In genomic region chr2:108069515-108070310, GRCh38 we compare ENCODE assay signal across 19 cellular contexts.
DNase-seq lines count a peak whose midpoint lies in the region; ATAC-seq, FAIRE-seq and TF ChIP-seq lines count a peak whose summit lies in the region.
"Had no signal": no experiment of that assay in that cellular context is flagged by ENCODE, and none has a peak within 500 bp of the region (broad histone marks: within the 10 kb centered on the region; RNA-seq: fewer than 3 reads in every experiment).

No MANE protein-coding gene starts in this region.

- WGBS in psoas muscle, 3 donors, result 70 to 79% (median 72%) methylated on average over 8 of the region's 8 CpGs

- no peaks in the 10 kb centered on the region for H3K27me3 ChIP-seq in HCT116 (ENCODE audit: insufficient read depth, low read length)
- H3K27me3 ChIP-seq in WERI-Rb-1 (ENCODE audit: insufficient read depth, low read depth, severe bottlenecking), result peaks cover 77% of the 10 kb centered on the region
- H3K27me3 ChIP-seq in keratinocyte (ENCODE audit: control insufficient read depth, extremely low read depth, insufficient read depth, low read length), result no peaks in the 10 kb centered on the region
- no peaks in the 10 kb centered on the region for H3K27me3 ChIP-seq in psoas muscle (ENCODE audit: insufficient read depth in 3 of 3, low read length in 2 of 3)
- H3K27me3 ChIP-seq: BE2C had no signal

- no peaks in the 10 kb centered on the region for H3K9me2 ChIP-seq in HCT116 (ENCODE audit: insufficient read depth)

- no peaks in the 10 kb centered on the region for H3K9me1 ChIP-seq in keratinocyte (ENCODE audit: control insufficient read depth, extremely low read depth, insufficient read depth, low read length)

- intact Hi-C loops in HCT116 (cut with micrococcal nuclease), result no loop called here
- intact Hi-C loops in psoas muscle (cut with DNase I), result no loop called here

- H3K79me2 ChIP-seq in HCT116 (ENCODE audit: insufficient read depth, low read length) (no peaks in the 10 kb centered on the region), keratinocyte (ENCODE audit: control insufficient read depth, insufficient read depth, low read length) (no peaks in the 10 kb centered on the region)

- H4K20me1 ChIP-seq in HCT116 (ENCODE audit: insufficient read depth) (no peaks in the 10 kb centered on the region), keratinocyte (ENCODE audit: control insufficient read depth, extremely low read depth, insufficient read depth, low read length) (no peaks in the 10 kb centered on the region)

- no peak overlapping the region for H3K9ac ChIP-seq in HCT116 (ENCODE audit: low read length)
- no peak overlapping the region for H3K9ac ChIP-seq in keratinocyte (ENCODE audit: control insufficient read depth, extremely low read depth, insufficient read depth, low read length)

- TF ChIP-seq POLR2A in HCT116 (IDR thresholded peaks at IDR 0.05; ENCODE audit: borderline replicate concordance, extremely low read depth, insufficient read depth, insufficient read length), result no peak

- no peak overlapping the region for H3K27ac ChIP-seq in HCT116 (ENCODE audit: low read depth, low read length)
- no peak overlapping the region for H3K27ac ChIP-seq in WERI-Rb-1
- no peak overlapping the region for H3K27ac ChIP-seq in keratinocyte (ENCODE audit: control insufficient read depth, insufficient read depth, low read length)
- no peak overlapping the region for H3K27ac ChIP-seq in psoas muscle
- H3K27ac ChIP-seq: thoracic aorta had no signal

- POLR2A ChIA-PET in HCT116 (lab: Charles Lee), result no interaction called here

- no peak overlapping the region for H3K4me3 ChIP-seq in HCT116 (replicated peaks in 1 of 2; ENCODE audit: low read depth in 1 of 2, low read length in 2 of 2)
- no peak overlapping the region for H3K4me3 ChIP-seq in WERI-Rb-1 (ENCODE audit: low read depth, low read length)
- H3K4me3 ChIP-seq in keratinocyte (ENCODE audit: control insufficient read depth in 2 of 3, extremely low read depth in 1 of 3, insufficient read depth in 2 of 3, low read depth in 1 of 3, low read length in 3 of 3), result no peak overlapping the region
- H3K4me3 ChIP-seq in psoas muscle, result no peak overlapping the region
- H3K4me3 ChIP-seq: lung, thoracic aorta had no signal

- H3K4me1 ChIP-seq in HCT116 (ENCODE audit: control insufficient read depth in 1 of 2, insufficient read depth in 2 of 2, low read length in 2 of 2) (no peaks in the 10 kb centered on the region), keratinocyte (ENCODE audit: control insufficient read depth, extremely low read depth, insufficient read depth, low read length) (no peaks in the 10 kb centered on the region), psoas muscle (no peaks in the 10 kb centered on the region)
- H3K4me1 ChIP-seq: BE2C had no signal

- no TSS peak for BruUV-seq in HCT116 (replicated peaks; lab: Mats Ljungman, UMichigan)

- H3K4me2 ChIP-seq in HCT116 (ENCODE audit: low read length) (no peak overlapping the region), keratinocyte (ENCODE audit: control insufficient read depth, extremely low read depth, insufficient read depth, low read depth, low read length) (no peak overlapping the region)

- TF ChIP-seq RAD21 in HCT116 (IDR thresholded peaks at IDR 0.05; ENCODE audit: low read depth), result no peak

- FAIRE-seq in keratinocyte (lab: Jason Lieb, UNC), result no peak
- no peak for FAIRE-seq in frontal cortex (lab: Jason Lieb, UNC)
- FAIRE-seq: GM19239 had no signal

- dilution Hi-C loops in keratinocyte (cut with MboI; ENCODE audit: extremely low pct_ligation_motif_present, low sequenced_read_pairs), result no loop called here

- H3K9me3 ChIP-seq in HCT116 (ENCODE audit: control insufficient read depth in 1 of 2, insufficient read depth in 1 of 2, low read depth in 1 of 2, low read length in 2 of 2) (no peaks in the 10 kb centered on the region), WERI-Rb-1 (ENCODE audit: severe bottlenecking) (no peaks in the 10 kb centered on the region), keratinocyte (ENCODE audit: control insufficient read depth, low read depth, low read length) (no peaks in the 10 kb centered on the region), psoas muscle (no peaks in the 10 kb centered on the region)
- H3K9me3 ChIP-seq: BE2C, thoracic aorta had no signal

- RAD21 ChIA-PET in HCT116 (lab: Charles Lee; ENCODE audit: low non-redundant PET in 1 of 2, low total read pairs in 2 of 2, uncharacterized antibody in 2 of 2, unreplicated experiment in 2 of 2), result no interaction called here

- ATAC-seq in HCT116 (no peak), psoas muscle (no peak)
- ATAC-seq: naive thymus-derived CD4-positive, alpha-beta T cell; SK-N-SH treated with all-trans-retinoic acid at 6 μM for 48 hours had no signal

- TF ChIP-seq CTCF in HCT116 (IDR thresholded peaks at IDR 0.05 in 2 of 3, conservative IDR thresholded peaks at IDR 0.05 in 1 of 3; ENCODE audit: borderline replicate concordance in 1 of 3, insufficient read depth in 1 of 3, low read depth in 2 of 3, low read length in 2 of 3) (peak in 2 of 3 experiments; percentile 28 to 33; a peak in 4 of 6 replicates), WERI-Rb-1 (IDR thresholded peaks at IDR 0.05; ENCODE audit: low read depth, low read length) (peak; percentile 26; the same call in 1 of the 2 replicates), keratinocyte (optimal IDR thresholded peaks at IDR 0.05 in 1 of 3, IDR thresholded peaks at IDR 0.05 in 1 of 3, conservative IDR thresholded peaks at IDR 0.05 in 1 of 3; ENCODE audit: extremely low read depth in 1 of 3, insufficient read depth in 2 of 3, low read length in 3 of 3) (peak in 2 of 3 experiments; percentile 24 to 39), psoas muscle (IDR thresholded peaks at IDR 0.05) (no peak)

- no peaks in the 10 kb centered on the region for H3K36me3 ChIP-seq in HCT116 (ENCODE audit: control insufficient read depth in 1 of 2, insufficient read depth in 2 of 2, low read length in 2 of 2)
- no peaks in the 10 kb centered on the region for H3K36me3 ChIP-seq in WERI-Rb-1
- H3K36me3 ChIP-seq in keratinocyte (ENCODE audit: control insufficient read depth in 2 of 2, extremely low read depth in 1 of 2, insufficient read depth in 2 of 2, low read length in 2 of 2), result no peaks in the 10 kb centered on the region
- H3K36me3 ChIP-seq in psoas muscle (ENCODE audit: insufficient read depth in 1 of 2, low read depth in 1 of 2), result no peaks in the 10 kb centered on the region
- H3K36me3 ChIP-seq: BE2C, thoracic aorta had no signal

- no peak overlapping the region for H2AFZ ChIP-seq in HCT116 (ENCODE audit: low read depth, low read length, poor library complexity, severe bottlenecking)
- H2AFZ ChIP-seq in keratinocyte (ENCODE audit: control insufficient read depth, low read length), result no peak overlapping the region

- CTCF ChIA-PET in HCT116 (lab: Charles Lee), result no interaction called here

- DNase-seq in ELR (ENCODE audit: low read depth) (peak; percentile 11), HCT116 (ENCODE audit: low read depth, low spot score) (no peak), WERI-Rb-1 (no peak), keratinocyte (ENCODE audit: low read depth, low spot score) (no peak), frontal cortex (ENCODE audit: low spot score in 2 of 2) (no peak), psoas muscle (no peak), Ammon's horn (ENCODE audit: low spot score) (no peak)
- DNase-seq: activated CD4-positive, alpha-beta T cell treated with anti-CD3 and anti-CD28 coated beads, Interleukin-2, amount 50 U/mL, for 1 hour; activated naive CD4-positive, alpha-beta T cell treated with anti-CD3 and anti-CD28 coated beads for 36 hours; BE2C; cortex of kidney; MM.1S; naive thymus-derived CD4-positive, alpha-beta T cell; NCI-H1694 treated with DMSO at 0.1 percent for 48 hours; NCI-H524 treated with DMSO at 0.1 percent for 48 hours had no signal

TF ChIP-seq in HCT116, 20 proteins besides CTCF, POLR2A, EP300 and RAD21:
- TF ChIP-seq CBX3 (IDR thresholded peaks at IDR 0.05; ENCODE audit: low read depth) (no peak), SRF (IDR thresholded peaks at IDR 0.05; ENCODE audit: low read depth) (no peak), EZH2phosphoT487 (IDR thresholded peaks at IDR 0.05; ENCODE audit: borderline replicate concordance) (no peak), JUND (IDR thresholded peaks at IDR 0.05) (no peak), MAX (IDR thresholded peaks at IDR 0.05) (no peak), SIN3A (IDR thresholded peaks at IDR 0.05; ENCODE audit: low read depth) (no peak)
TF ChIP-seq in HCT116: peak in this region for 0.
